22 cellular contexts compared by ENCODE assay signal in the genomic region with DNA sequence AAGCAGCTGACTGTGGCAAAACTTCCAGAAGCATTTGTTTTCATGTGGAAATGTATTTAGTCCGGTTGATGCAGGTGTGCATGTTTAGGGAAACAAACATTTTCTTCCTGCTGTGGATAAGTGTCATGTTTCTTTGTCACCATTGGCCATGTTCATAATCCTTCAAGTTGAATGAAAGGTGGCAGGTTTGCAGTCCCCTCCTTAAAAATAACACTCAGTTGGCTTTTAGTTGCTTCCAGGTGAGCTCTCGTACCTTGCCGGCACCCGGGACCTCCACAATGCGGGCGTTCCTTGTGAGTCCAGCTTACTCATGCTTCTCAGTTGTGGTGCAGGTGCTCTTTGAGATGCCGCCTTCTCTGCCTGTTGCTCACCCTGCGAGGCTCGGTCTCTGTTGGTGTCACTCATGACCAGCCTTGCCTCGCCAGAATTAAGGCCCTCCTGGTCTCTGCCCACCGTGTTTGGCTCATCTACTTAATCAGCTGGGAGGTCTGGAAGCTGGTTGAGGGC.
"Had no signal": no experiment of that assay in that cellular context is flagged by ENCODE, and none has a peak within 500 bp of the region (broad histone marks: within the 10 kb centered on the region; RNA-seq: fewer than 3 reads in every experiment).

No MANE protein-coding gene starts in this region.

- H3K27me3 ChIP-seq: brain microvascular endothelial cell, tibial artery, uterus had no signal

- H3K9me3 Mint-ChIP-seq: activated CD4-positive, alpha-beta memory T cell treated with anti-CD3 and anti-CD28 coated beads, Interleukin-2, amount 10 ng/mL, durations not matched to agents 7 days and 5 days; activated CD4-positive, alpha-beta T cell treated with anti-CD3 and anti-CD28 coated beads, Interleukin-2, amount 10 ng/mL, durations not matched to agents 24 days and 14 days; activated T-helper 1 cell treated with anti-CD3 and anti-CD28 coated beads, Interleukin-12 subunit alpha, Interleukin-12 subunit beta, Interleukin-2, Interleukin-4 antibody, amounts not matched to agents 30 ng/mL and 10 ng/mL and 1 ng/mL, durations not matched to agents 14 hours and 24 hours and 36 hours; central memory CD8-positive, alpha-beta T cell; stimulated activated naive CD8-positive, alpha-beta T cell treated with anti-CD3 and anti-CD28 coated beads, Interleukin-15, amount 100 ng/mL, for 72 hours; T-helper 1 cell treated with Interleukin-12 subunit alpha and Interleukin-12 subunit beta and Interleukin-4 antibody, amounts not matched to agents 30 μg/mL and 1 μg/mL, for 36 hours had no signal

- H3K36me3 ChIP-seq: brain microvascular endothelial cell, lower lobe of right lung, tibial artery, uterus had no signal

- H3K27ac Mint-ChIP-seq: activated CD4-positive, alpha-beta memory T cell treated with anti-CD3 and anti-CD28 coated beads, Interleukin-2, amount 10 ng/mL, durations not matched to agents 7 days and 5 days; activated CD4-positive, alpha-beta T cell treated with anti-CD3 and anti-CD28 coated beads, Interleukin-2, amount 10 ng/mL, durations not matched to agents 24 days and 14 days; activated T-helper 1 cell treated with anti-CD3 and anti-CD28 coated beads, Interleukin-12 subunit alpha, Interleukin-12 subunit beta, Interleukin-2, Interleukin-4 antibody, amounts not matched to agents 30 ng/mL and 10 ng/mL and 1 ng/mL, durations not matched to agents 14 hours and 24 hours and 36 hours; naive B cell; progenitor cell of endocrine pancreas; stimulated activated naive CD8-positive, alpha-beta T cell treated with anti-CD3 and anti-CD28 coated beads, Interleukin-15, amount 100 ng/mL, for 72 hours; T-helper 1 cell treated with Interleukin-12 subunit alpha and Interleukin-12 subunit beta and Interleukin-4 antibody, amounts not matched to agents 30 μg/mL and 1 μg/mL, for 36 hours had no signal

- H3K36me3 Mint-ChIP-seq: naive B cell had no signal

- FAIRE-seq: colon, endothelial cell of umbilical vein, kidney had no signal

- H3K27me3 Mint-ChIP-seq: progenitor cell of endocrine pancreas had no signal

- H3K4me3 ChIP-seq: lower lobe of right lung, tibial artery, uterus had no signal

- H3K9me3 ChIP-seq: lower lobe of right lung, tibial artery, uterus had no signal

- H3K27ac ChIP-seq: brain microvascular endothelial cell, lower lobe of right lung, tibial artery, uterus had no signal

- DNase-seq: activated CD4-positive, alpha-beta memory T cell treated with anti-CD3 and anti-CD28 coated beads, Interleukin-2, amount 10 ng/mL, durations not matched to agents 7 days and 5 days; activated CD4-positive, alpha-beta T cell treated with anti-CD3 and anti-CD28 coated beads, Interleukin-2, amount 10 ng/mL, durations not matched to agents 24 days and 14 days; activated gamma-delta T cell; activated naive CD4-positive, alpha-beta T cell treated with anti-CD3 and anti-CD28 coated beads, Interleukin-2, amount 50 U/mL, for 16 hours; brain microvascular endothelial cell; effector memory CD4-positive, alpha-beta T cell; foreskin melanocyte; kidney; lower lobe of right lung; naive B cell; stimulated activated CD4-positive, alpha-beta T cell treated with anti-CD3 and anti-CD28 coated beads, Interleukin-4, amount 100 ng/mL, for 4 hours; stimulated activated naive CD8-positive, alpha-beta T cell treated with anti-CD3 and anti-CD28 coated beads, Interleukin-15, amount 100 ng/mL, for 72 hours; tibial artery; uterus had no signal

- H3K4me3 Mint-ChIP-seq: activated CD4-positive, alpha-beta memory T cell treated with anti-CD3 and anti-CD28 coated beads, Interleukin-2, amount 10 ng/mL, durations not matched to agents 7 days and 5 days; activated CD4-positive, alpha-beta T cell treated with anti-CD3 and anti-CD28 coated beads, Interleukin-2, amount 10 ng/mL, durations not matched to agents 24 days and 14 days; activated T-helper 1 cell treated with anti-CD3 and anti-CD28 coated beads, Interleukin-12 subunit alpha, Interleukin-12 subunit beta, Interleukin-2, Interleukin-4 antibody, amounts not matched to agents 30 ng/mL and 10 ng/mL and 1 ng/mL, durations not matched to agents 14 hours and 24 hours and 36 hours; central memory CD8-positive, alpha-beta T cell; naive B cell; stimulated activated naive CD8-positive, alpha-beta T cell treated with anti-CD3 and anti-CD28 coated beads, Interleukin-15, amount 100 ng/mL, for 72 hours; T-helper 1 cell treated with Interleukin-12 subunit alpha and Interleukin-12 subunit beta and Interleukin-4 antibody, amounts not matched to agents 30 μg/mL and 1 μg/mL, for 36 hours had no signal

- ATAC-seq: esophagus mucosa; left lobe of liver; lower lobe of right lung; stimulated activated naive CD8-positive, alpha-beta T cell treated with anti-CD3 and anti-CD28 coated beads, Interleukin-15, amount 100 ng/mL, for 72 hours had no signal
